Comparison of ENCODE assay signal across 8 cellular contexts in the genomic region with DNA sequence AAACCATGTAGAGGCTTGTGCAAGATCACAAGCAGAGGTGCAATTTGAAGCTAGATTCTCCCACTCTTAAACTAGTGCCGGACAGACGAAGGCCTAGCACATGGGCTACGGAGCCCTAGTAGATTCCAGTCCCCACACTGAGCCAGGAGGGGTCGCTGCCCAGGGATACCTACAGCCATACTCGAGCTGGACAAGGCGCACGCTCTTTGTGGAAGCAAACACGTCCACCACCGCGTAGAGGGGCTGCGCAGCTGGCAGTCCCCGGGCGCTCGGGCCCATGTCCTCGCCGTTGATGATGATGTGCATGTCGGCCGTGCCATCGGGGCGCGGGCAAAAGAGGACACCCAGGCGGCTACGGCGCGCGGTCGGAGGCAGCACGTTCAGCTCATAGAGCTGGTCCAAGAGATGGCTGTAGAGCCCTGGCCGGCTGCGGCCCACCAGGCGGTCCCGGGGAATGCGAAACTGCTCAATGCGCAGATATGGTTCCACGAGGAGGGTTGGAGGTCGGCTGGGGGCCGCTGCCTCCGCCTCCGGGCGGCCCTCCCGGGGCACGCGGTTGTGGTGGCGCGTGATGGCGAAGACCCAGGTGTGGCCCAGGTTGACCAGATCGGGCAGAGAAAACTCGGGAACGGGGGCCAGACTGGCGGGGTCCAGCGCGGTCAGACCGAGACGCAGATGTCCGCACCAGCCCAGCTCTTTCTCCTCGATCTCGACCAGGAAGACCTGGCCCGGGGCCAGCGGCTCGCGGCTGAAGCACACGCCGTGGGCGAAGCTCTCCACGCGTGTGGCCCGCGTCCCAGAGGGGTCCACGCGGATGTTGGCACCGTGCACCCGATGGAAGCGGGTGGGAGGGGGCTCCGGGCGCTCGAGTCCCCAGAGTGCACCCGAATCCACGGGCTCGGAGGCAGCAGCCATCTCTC. TPM values are rescaled to one million over a fixed set of nuclear protein-coding genes. Genes with fewer than 3 reads are reported as not detected.
A peak's percentile ranks its signal among the peaks of the same experiment; 100 is the strongest.
DNase-seq lines count a peak whose midpoint lies in the region; ATAC-seq and TF ChIP-seq lines count a peak whose summit lies in the region.

No MANE protein-coding gene starts in this region.

- peaks cover 24 to 50% (median 34%) of the 10 kb centered on the region in 4 donors for H3K4me1 ChIP-seq in esophagus muscularis mucosa

- H3K27ac ChIP-seq in esophagus muscularis mucosa (replicated peaks in 1 of 4): peak overlapping the region; percentile 84 to 94 (median 90)

- WGBS in esophagus muscularis mucosa: 0% methylated on average over 17 of the region's 79 CpGs

- no peaks in the 10 kb centered on the region for H3K9me3 ChIP-seq in esophagus muscularis mucosa

- H3K36me3 ChIP-seq in esophagus muscularis mucosa: peaks cover 0 to 57% (median 53%) of the 10 kb centered on the region in 4 donors

- TF ChIP-seq EP300 in esophagus muscularis mucosa (IDR thresholded peaks at IDR 0.05): no peak

- no peaks in the 10 kb centered on the region for H3K27me3 ChIP-seq in esophagus muscularis mucosa

- H3K4me3 ChIP-seq in HFF-Myc (replicated peaks; ENCODE audit: low read depth, low read length) (peak overlapping the region; percentile 80), esophagus muscularis mucosa (peak overlapping the region; percentile 70 to 93 (median 88))

- DNase-seq in DMS153 treated with DMSO at 0.1 percent for 48 hours (lab: John Stamatoyannopoulos, UW; ENCODE audit: unreplicated experiment) (peak; percentile 44), HFF-Myc (ENCODE audit: extremely low read depth, low read depth) (no peak), NCI-H2227 treated with DMSO at 0.1 percent for 48 hours (lab: John Stamatoyannopoulos, UW) (peak; percentile 60), activated T-cell treated with anti-CD3 and anti-CD28 coated beads for 48 hours (ENCODE audit: low read depth) (peak; percentile 49), esophagus muscularis mucosa (ENCODE audit: extremely low spot score) (peak; percentile 96), mucosa of gallbladder (ENCODE audit: low spot score) (peak; percentile 83), KG1 (lab: John Stamatoyannopoulos, UW) (no peak)
- peak; percentile 69 for DNase-seq in stimulated activated naive CD8-positive, alpha-beta T cell treated with anti-CD3 and anti-CD28 coated beads, Interleukin-15, Interleukin-2, amounts not matched to agents 100 U/mL and 50 U/mL, for 24 hours

- TF ChIP-seq CTCF in HFF-Myc (IDR thresholded peaks at IDR 0.05; ENCODE audit: low read depth, low read length, missing control alignments): peak; percentile 74
- peak; percentile 56 to 69 (median 67) for TF ChIP-seq CTCF in esophagus muscularis mucosa (IDR thresholded peaks at IDR 0.05)

- peak; percentile 4 for TF ChIP-seq POLR2A in esophagus muscularis mucosa (IDR thresholded peaks at IDR 0.05; ENCODE audit: low read depth)

- intact Hi-C loops in esophagus muscularis mucosa (cut with DNase I): loop anchor here (2.0 to 5.0 kb wide), 2 partner anchors 44 to 82 kb away; a partner anchor contains a TSS

- peak; percentile 42 for ATAC-seq in stimulated activated naive CD8-positive, alpha-beta T cell treated with anti-CD3 and anti-CD28 coated beads, Interleukin-15, Interleukin-2, amounts not matched to agents 100 U/mL and 50 U/mL, for 24 hours

RNA-seq across cellular contexts. Expression of a gene that starts 0.7 kb away (rescaled TPM):
- total RNA-seq in esophagus muscularis mucosa: 10 to 100 TPM; 10.8 to 16.1 (median 13.0) TPM
- total RNA-seq in mucosa of gallbladder: 5.9 TPM

RNA-seq across cellular contexts. Expression of a gene that starts 0.8 kb away (rescaled TPM):
- total RNA-seq in esophagus muscularis mucosa (10 to 100 TPM; 44.8 to 70.2 (median 48.3) TPM), mucosa of gallbladder (153 TPM)

RNA-seq across cellular contexts. Expression of a gene that starts 2.9 kb away (rescaled TPM):
- total RNA-seq in esophagus muscularis mucosa (1 to 10 TPM; 1.7 to 4.6 (median 3.0) TPM), mucosa of gallbladder (2.8 TPM)

RNA-seq across cellular contexts. Expression of a gene that starts 9.3 kb away (rescaled TPM):
- total RNA-seq in esophagus muscularis mucosa (10 to 100 TPM in 2 of 4 donors, 1 to 10 TPM in 2; 7.1 to 13.5 (median 9.2) TPM), mucosa of gallbladder (14.6 TPM)

RNA-seq across cellular contexts. Expression of a gene that starts 21.6 kb away (rescaled TPM):
- total RNA-seq in esophagus muscularis mucosa (100 to 1,000 TPM; 109 to 342 (median 176) TPM), mucosa of gallbladder (111 TPM)

Comparison
In these comparisons a context has a peak if more than half of its experiments do, and no peak if none do; other contexts are left out.
1. DNase-seq: peak in DMS153 treated with DMSO at 0.1 percent for 48 hours (single experiment), NCI-H2227 treated with DMSO at 0.1 percent for 48 hours (single experiment), activated T-cell treated with anti-CD3 and anti-CD28 coated beads for 48 hours (single experiment), esophagus muscularis mucosa (single experiment), mucosa of gallbladder (single experiment) and stimulated activated naive CD8-positive, alpha-beta T cell treated with anti-CD3 and anti-CD28 coated beads, Interleukin-15, Interleukin-2, amounts not matched to agents 100 U/mL and 50 U/mL, for 24 hours (single experiment); none in HFF-Myc (single experiment) and KG1 (single experiment).